ENCODE assay signal across 13 cellular contexts in genomic region chr5:176538985-176539384, GRCh38. TPM values are rescaled to one million over a fixed set of nuclear protein-coding genes. Genes with fewer than 3 reads are reported as not detected.
DNase-seq lines count a peak whose midpoint lies in the region; ATAC-seq and TF ChIP-seq lines count a peak whose summit lies in the region.
"Had no signal": no experiment of that assay in that cellular context is flagged by ENCODE, and none has a peak within 500 bp of the region (broad histone marks: within the 10 kb centered on the region; RNA-seq: fewer than 3 reads in every experiment).

No MANE protein-coding gene starts in this region.

- no peak for TF ChIP-seq CTCF in brain (conservative IDR thresholded peaks at IDR 0.05)
- no peak for TF ChIP-seq CTCF in nephron (IDR thresholded peaks at IDR 0.05; ENCODE audit: unreplicated experiment in 3 of 3)

- ATAC-seq in activated CD4-positive, alpha-beta T cell treated with anti-CD3 and anti-CD28 coated beads for 36 hours: no peak

- H3K9me3 Mint-ChIP-seq in activated CD4-positive, alpha-beta T cell treated with anti-CD3 and anti-CD28 coated beads for 36 hours (ENCODE audit: low read depth): no peaks in the 10 kb centered on the region
- H3K9me3 Mint-ChIP-seq in IgD-negative memory B cell (no peaks in the 10 kb centered on the region), brain (no peaks in the 10 kb centered on the region), nephron (no peaks in the 10 kb centered on the region)
- no peaks in the 10 kb centered on the region for H3K9me3 Mint-ChIP-seq in activated T-helper 1 cell treated with anti-CD3 and anti-CD28 coated beads, Interleukin-12 subunit alpha, Interleukin-12 subunit beta, Interleukin-2, Interleukin-4 antibody, amounts not matched to agents 30 ng/mL and 10 ng/mL and 1 ng/mL, durations not matched to agents 14 hours and 24 hours and 36 hours

- H3K27me3 Mint-ChIP-seq in activated CD4-positive, alpha-beta T cell treated with anti-CD3 and anti-CD28 coated beads for 36 hours: no peaks in the 10 kb centered on the region
- H3K27me3 Mint-ChIP-seq in IgD-negative memory B cell: no peaks in the 10 kb centered on the region
- H3K27me3 Mint-ChIP-seq in brain: peaks cover 22% of the 10 kb centered on the region
- peaks cover 10% of the 10 kb centered on the region for H3K27me3 Mint-ChIP-seq in nephron (ENCODE audit: low read depth)
- H3K27me3 Mint-ChIP-seq in activated T-helper 1 cell treated with anti-CD3 and anti-CD28 coated beads, Interleukin-12 subunit alpha, Interleukin-12 subunit beta, Interleukin-2, Interleukin-4 antibody, amounts not matched to agents 30 ng/mL and 10 ng/mL and 1 ng/mL, durations not matched to agents 14 hours and 24 hours and 36 hours (ENCODE audit: insufficient read depth): no peaks in the 10 kb centered on the region

- CTCF ChIA-PET in activated CD4-positive, alpha-beta T cell treated with anti-CD3 and anti-CD28 coated beads for 36 hours (lab: Charles Lee): interaction anchor here (1.1 kb wide), 2 partner anchors 12 to 122 kb away, joined by 3 to 5 read pairs; partner anchors contain the start of gene CLTB

- intact Hi-C loops in activated CD4-positive, alpha-beta T cell treated with anti-CD3 and anti-CD28 coated beads for 36 hours (cut with DNase I, micrococcal nuclease): loop anchor here in 1 of 2 experiments (1.0 to 5.0 kb wide), 5 partner anchors 302 to 1022 kb away; partner anchors contain the start of genes LMAN2, NSD1 and SIMC1
- intact Hi-C loops in activated T-helper 1 cell treated with anti-CD3 and anti-CD28 coated beads, Interleukin-12 subunit alpha, Interleukin-12 subunit beta, Interleukin-2, Interleukin-4 antibody, amounts not matched to agents 30 ng/mL and 10 ng/mL and 1 ng/mL, durations not matched to agents 14 hours and 24 hours and 36 hours (cut with micrococcal nuclease): loop anchor here (5.0 to 10.0 kb wide), 4 partner anchors 363 to 1056 kb away; partner anchors contain the start of genes LMAN2, MXD3, RGS14 and TMED9

- H3K4me3 Mint-ChIP-seq in activated CD4-positive, alpha-beta T cell treated with anti-CD3 and anti-CD28 coated beads for 36 hours: no peak overlapping the region
- H3K4me3 Mint-ChIP-seq in IgD-negative memory B cell (peak overlapping the region in 1 of 4 donors; percentile 99), brain (peak overlapping the region; percentile 12 to 100 (median 95)), nephron (peak overlapping the region in 2 of 3 experiments; percentile 99 to 100)
- no peak overlapping the region for H3K4me3 Mint-ChIP-seq in activated T-helper 1 cell treated with anti-CD3 and anti-CD28 coated beads, Interleukin-12 subunit alpha, Interleukin-12 subunit beta, Interleukin-2, Interleukin-4 antibody, amounts not matched to agents 30 ng/mL and 10 ng/mL and 1 ng/mL, durations not matched to agents 14 hours and 24 hours and 36 hours

- no peak for DNase-seq in activated CD4-positive, alpha-beta T cell treated with anti-CD3 and anti-CD28 coated beads for 36 hours
- DNase-seq in activated CD4-positive, alpha-beta T cell treated with anti-CD3 and anti-CD28 coated beads, Interleukin-2, amount 50 U/mL, for 1 hour: no peak
- DNase-seq in NOMO-1 treated with dmso at 0.1 percent for 144 hours (lab: John Stamatoyannopoulos, UW; ENCODE audit: unreplicated experiment): no peak
- no peak for DNase-seq in cerebellar cortex (ENCODE audit: low spot score)
- no peak for DNase-seq in activated T-helper 1 cell treated with anti-CD3 and anti-CD28 coated beads, Interleukin-12 subunit alpha, Interleukin-12 subunit beta, Interleukin-2, Interleukin-4 antibody, amounts not matched to agents 30 ng/mL and 10 ng/mL and 1 ng/mL, durations not matched to agents 14 hours and 24 hours and 36 hours (ENCODE audit: low spot score)
- DNase-seq: activated CD8-positive, alpha-beta memory T cell treated with anti-CD3 and anti-CD28 coated beads, Interleukin-2, amount 50 U/mL, for 4 hours; MV-4-11; stimulated activated naive CD4-positive, alpha-beta T cell treated with Interleukin-2 at 50 U/mL for 16 hours had no signal

- H3K36me3 Mint-ChIP-seq in activated CD4-positive, alpha-beta T cell treated with anti-CD3 and anti-CD28 coated beads for 36 hours (ENCODE audit: low read depth): peaks cover 9% of the 10 kb centered on the region
- H3K36me3 Mint-ChIP-seq in IgD-negative memory B cell (no peaks in the 10 kb centered on the region), brain (peaks cover 11% of the 10 kb centered on the region), nephron (ENCODE audit: low read depth) (no peaks in the 10 kb centered on the region)
- peaks cover 4% of the 10 kb centered on the region for H3K36me3 Mint-ChIP-seq in activated T-helper 1 cell treated with anti-CD3 and anti-CD28 coated beads, Interleukin-12 subunit alpha, Interleukin-12 subunit beta, Interleukin-2, Interleukin-4 antibody, amounts not matched to agents 30 ng/mL and 10 ng/mL and 1 ng/mL, durations not matched to agents 14 hours and 24 hours and 36 hours (ENCODE audit: low read depth)

- peaks cover 55% of the 10 kb centered on the region for H3K4me1 Mint-ChIP-seq in activated CD4-positive, alpha-beta T cell treated with anti-CD3 and anti-CD28 coated beads for 36 hours
- H3K4me1 Mint-ChIP-seq in IgD-negative memory B cell (peaks cover 37 to 48% (median 44%) of the 10 kb centered on the region in 3 donors), brain (peaks cover 68% of the 10 kb centered on the region), nephron (peaks cover 65% of the 10 kb centered on the region)
- peaks cover 62% of the 10 kb centered on the region for H3K4me1 Mint-ChIP-seq in activated T-helper 1 cell treated with anti-CD3 and anti-CD28 coated beads, Interleukin-12 subunit alpha, Interleukin-12 subunit beta, Interleukin-2, Interleukin-4 antibody, amounts not matched to agents 30 ng/mL and 10 ng/mL and 1 ng/mL, durations not matched to agents 14 hours and 24 hours and 36 hours (ENCODE audit: low read depth)

- POLR2A ChIA-PET in activated CD4-positive, alpha-beta T cell treated with anti-CD3 and anti-CD28 coated beads for 36 hours (lab: Charles Lee): interaction anchor here (0.6 kb wide), 1 partner anchor 871 kb away, joined by 3 read pairs; no protein-coding TSS in a partner anchor

- peak overlapping the region; percentile 34 for H3K27ac Mint-ChIP-seq in activated CD4-positive, alpha-beta T cell treated with anti-CD3 and anti-CD28 coated beads for 36 hours
- H3K27ac Mint-ChIP-seq in IgD-negative memory B cell (peak overlapping the region in 2 of 3 donors; percentile 43 to 99), brain (peak overlapping the region in 3 of 5 experiments; percentile 100), nephron (peak overlapping the region; percentile 96 to 98 (median 98))
- no peak overlapping the region for H3K27ac Mint-ChIP-seq in activated T-helper 1 cell treated with anti-CD3 and anti-CD28 coated beads, Interleukin-12 subunit alpha, Interleukin-12 subunit beta, Interleukin-2, Interleukin-4 antibody, amounts not matched to agents 30 ng/mL and 10 ng/mL and 1 ng/mL, durations not matched to agents 14 hours and 24 hours and 36 hours

RNA-seq across cellular contexts. Expression of gene RNF44, which starts 1.8 kb away (rescaled TPM):
- 10 to 100 TPM; 61.6 to 62.9 TPM for total RNA-seq in activated CD4-positive, alpha-beta T cell treated with anti-CD3 and anti-CD28 coated beads for 36 hours
- 6.0 TPM for polyA plus RNA-seq in IgD-negative memory B cell
- polyA plus RNA-seq in brain (ENCODE audit: insufficient read depth, low read depth, low replicate concordance): 37.3 TPM
- 78.0 and 80.3 TPM in 2 replicates for total RNA-seq in activated T-helper 1 cell treated with anti-CD3 and anti-CD28 coated beads, Interleukin-12 subunit alpha, Interleukin-12 subunit beta, Interleukin-2, Interleukin-4 antibody, amounts not matched to agents 30 ng/mL and 10 ng/mL and 1 ng/mL, durations not matched to agents 14 hours and 24 hours and 36 hours

RNA-seq across cellular contexts. Expression of gene CDHR2, which starts 10.2 kb away (rescaled TPM):
- under 1 TPM; 0.37 to 0.61 TPM for total RNA-seq in activated CD4-positive, alpha-beta T cell treated with anti-CD3 and anti-CD28 coated beads for 36 hours
- not detected for polyA plus RNA-seq in IgD-negative memory B cell
- 0.29 TPM for polyA plus RNA-seq in brain (ENCODE audit: insufficient read depth, low read depth, low replicate concordance)
- 0.08 and 0.42 TPM in 2 replicates for total RNA-seq in activated T-helper 1 cell treated with anti-CD3 and anti-CD28 coated beads, Interleukin-12 subunit alpha, Interleukin-12 subunit beta, Interleukin-2, Interleukin-4 antibody, amounts not matched to agents 30 ng/mL and 10 ng/mL and 1 ng/mL, durations not matched to agents 14 hours and 24 hours and 36 hours
- total RNA-seq: SK-MEL-5, vagina had no signal

Comparison
In these comparisons a context has a peak if more than half of its experiments do, and no peak if none do; other contexts are left out.
1. H3K4me3 Mint-ChIP-seq: peak in brain (5 of 5) and nephron (2 of 3); none in activated CD4-positive, alpha-beta T cell treated with anti-CD3 and anti-CD28 coated beads for 36 hours (single experiment) and activated T-helper 1 cell treated with anti-CD3 and anti-CD28 coated beads, Interleukin-12 subunit alpha, Interleukin-12 subunit beta, Interleukin-2, Interleukin-4 antibody, amounts not matched to agents 30 ng/mL and 10 ng/mL and 1 ng/mL, durations not matched to agents 14 hours and 24 hours and 36 hours (single experiment).